7 cellular contexts compared by ENCODE assay signal in the genomic region with DNA sequence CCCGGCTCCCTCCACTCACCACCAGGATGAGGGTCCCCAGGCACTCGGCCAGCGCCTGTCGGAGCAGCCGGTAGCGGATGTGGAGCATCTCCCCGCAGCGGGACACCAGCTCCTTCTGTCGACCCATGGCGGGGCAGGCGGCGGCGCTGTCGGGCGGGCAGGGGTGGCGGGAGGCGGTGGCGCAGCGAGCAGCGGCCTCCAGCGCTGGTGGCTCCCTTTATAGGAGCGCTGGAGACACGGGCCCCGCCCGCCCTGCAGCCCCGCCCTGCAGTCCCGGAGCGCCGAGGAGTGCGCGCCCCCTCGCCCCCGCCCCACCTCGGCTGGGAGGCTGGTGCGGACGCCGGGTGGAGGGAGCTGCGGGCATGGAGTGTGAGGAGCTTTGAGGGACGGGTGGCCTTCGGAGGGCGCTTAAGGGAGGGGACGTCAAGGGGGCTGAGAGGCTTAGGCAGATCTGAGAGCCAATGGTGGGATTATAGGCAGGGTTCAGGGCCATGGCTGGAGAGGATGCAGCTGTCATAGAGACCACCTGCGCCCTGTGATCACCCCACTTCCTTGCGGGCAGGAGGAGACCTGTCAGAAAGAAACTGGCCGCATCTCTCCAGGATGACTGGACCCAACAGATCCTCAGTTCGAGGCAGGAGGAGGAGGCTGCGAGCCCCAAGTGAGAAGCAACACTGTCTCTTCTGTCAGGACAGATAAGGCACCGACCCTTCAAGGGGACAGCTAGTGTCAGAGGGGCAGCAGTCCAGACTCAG. TPM values are rescaled to one million over a fixed set of nuclear protein-coding genes. Genes with fewer than 3 reads are reported as not detected.
DNase-seq lines count a peak whose midpoint lies in the region; TF ChIP-seq lines count a peak whose summit lies in the region.

A gene (minus strand): TSS at position 190 of the 755 bp plus-strand sequence. CDS start 63 bp downstream, at position 127.

- in situ Hi-C loops in GM13977 (cut with MboI; ENCODE audit: low pct_unique_long_range_greater_than_20kb, low sequenced_read_pairs, unreplicated experiment): no loop called here

- no peak within 1 kb of the TSS for H3K27ac ChIP-seq in ascending aorta

- H3K4me3 ChIP-seq in ascending aorta: peak within 1 kb of the TSS; percentile 33 to 67
- peak within 1 kb of the TSS; percentile 48 for H3K4me3 ChIP-seq in skeletal muscle cell (ENCODE audit: low read depth, low read length)

- intact Hi-C loops in ascending aorta (cut with DNase I): no loop called here

- peaks cover 3 to 7% of the 10 kb centered on the region in 2 donors for H3K4me1 ChIP-seq in ascending aorta

- H3K9me3 ChIP-seq in ascending aorta: no peaks in the 10 kb centered on the region

- H3K27me3 ChIP-seq in ascending aorta: no peaks in the 10 kb centered on the region

- TF ChIP-seq CTCF in GM13977 (IDR thresholded peaks at IDR 0.05; ENCODE audit: extremely low read depth, insufficient read depth, missing control alignments) (peak; percentile 33), ascending aorta (IDR thresholded peaks at IDR 0.05) (peak in 1 of 3 experiments; percentile 47)

- no peaks in the 10 kb centered on the region for H3K36me3 ChIP-seq in ascending aorta

- peak; percentile 65 for DNase-seq in GM13977 (ENCODE audit: low spot score)
- peak; percentile 80 for DNase-seq in HuH-7.5 (ENCODE audit: low spot score)
- peak; percentile 67 for DNase-seq in T follicular helper cell (ENCODE audit: low read depth)
- DNase-seq in ascending aorta (ENCODE audit: low spot score in 2 of 2): peak in 1 of 2 donors; percentile 81
- DNase-seq in iPS DF 19.7 (ENCODE audit: low read depth, low spot score): peak; percentile 33
- DNase-seq in skeletal muscle cell (ENCODE audit: low read depth): no peak
- no peak for DNase-seq in NCI-H187 (lab: John Stamatoyannopoulos, UW)

RNA-seq across cellular contexts. Expression of the gene that starts here (rescaled TPM):
- 12.7 TPM for total RNA-seq in ascending aorta

Comparison
In these comparisons a context has a peak if more than half of its experiments do, and no peak if none do; other contexts are left out.
1. DNase-seq: peak in GM13977 (single experiment), HuH-7.5 (single experiment), T follicular helper cell (single experiment) and iPS DF 19.7 (single experiment); none in skeletal muscle cell (single experiment) and NCI-H187 (0 of 2).